In genomic region chr1:200890818-200891773, GRCh38 we compare ENCODE assay signal across 1 cellular context.
A peak's percentile ranks its signal among the peaks of the same experiment; 100 is the strongest.
TF ChIP-seq lines count a peak whose summit lies in the region.

No MANE protein-coding gene starts in this region.

TF ChIP-seq in GM12878, 131 proteins besides CTCF, POLR2A, EP300 and RAD21 (continued from another document and continues in another):
- TF ChIP-seq POLR2AphosphoS5 (IDR thresholded peaks at IDR 0.05; ENCODE audit: low read length): no peak
- no peak for TF ChIP-seq SP1 (IDR thresholded peaks at IDR 0.05; ENCODE audit: low read depth, low read length)
- TF ChIP-seq CEBPZ (IDR thresholded peaks at IDR 0.05; ENCODE audit: low read depth, low read length): no peak
- TF ChIP-seq FOXM1 (IDR thresholded peaks at IDR 0.05; ENCODE audit: low read depth, low read length): no peak
- TF ChIP-seq ZNF24 (IDR thresholded peaks at IDR 0.05): peak; percentile 98
- no peak for TF ChIP-seq ATF2 (IDR thresholded peaks at IDR 0.05; ENCODE audit: low read length)
- TF ChIP-seq MXI1 (IDR thresholded peaks at IDR 0.05; ENCODE audit: low read depth, low read length): peak; percentile 11; the same call in 1 of the 2 replicates
- 0 out of 2 replicates have a peak, but pooled peaks have one; percentile 17 for TF ChIP-seq IRF3 (IDR thresholded peaks at IDR 0.05)
- no peak for TF ChIP-seq ZBTB4 (CRISPR knock-in tag; IDR thresholded peaks at IDR 0.05)
- no peak for TF ChIP-seq PAX5 (IDR thresholded peaks at IDR 0.05; ENCODE audit: borderline replicate concordance, low read depth, low read length)
- no peak for TF ChIP-seq NFYA (IDR thresholded peaks at IDR 0.05; ENCODE audit: borderline replicate concordance, low read depth, low read length)
- no peak for TF ChIP-seq ASH2L (IDR thresholded peaks at IDR 0.05; ENCODE audit: borderline replicate concordance, low read depth)
- no peak for TF ChIP-seq CBFB (IDR thresholded peaks at IDR 0.05; ENCODE audit: low read depth)
- TF ChIP-seq NFXL1 (IDR thresholded peaks at IDR 0.05; ENCODE audit: borderline replicate concordance): no peak
- 0 out of 2 replicates have a peak, but pooled peaks have one; percentile 5 for TF ChIP-seq YY1 (IDR thresholded peaks at IDR 0.05; ENCODE audit: low read depth, low read length)
- TF ChIP-seq ETV6 (conservative IDR thresholded peaks at IDR 0.05 in 1 of 2, IDR thresholded peaks at IDR 0.05 in 1 of 2; ENCODE audit: borderline replicate concordance in 1 of 2, low read depth in 1 of 2): no peak
- no peak; the same call in 2 of the 3 replicates for TF ChIP-seq POU2F2 (IDR thresholded peaks at IDR 0.05; ENCODE audit: borderline replicate concordance, low read depth, low read length)
- peak; percentile 24 for TF ChIP-seq SKIL (IDR thresholded peaks at IDR 0.05; ENCODE audit: low read depth, poor library complexity, severe bottlenecking)
- TF ChIP-seq BCL11A (IDR thresholded peaks at IDR 0.05; ENCODE audit: low read depth, low read length): no peak
- TF ChIP-seq ZZZ3 (IDR thresholded peaks at IDR 0.05; ENCODE audit: control insufficient read depth, insufficient read length, low read depth): no peak
- TF ChIP-seq YBX1 (IDR thresholded peaks at IDR 0.05): no peak
- TF ChIP-seq USF1 (IDR thresholded peaks at IDR 0.05; ENCODE audit: borderline replicate concordance, extremely low read length, insufficient read depth, low read depth, low read length): no peak
- TF ChIP-seq SUZ12 (IDR thresholded peaks at IDR 0.05; ENCODE audit: unreplicated experiment): no peak
- peak; percentile 80 for TF ChIP-seq GATAD2B (conservative IDR thresholded peaks at IDR 0.05; ENCODE audit: low read depth)
- no peak for TF ChIP-seq BMI1 (IDR thresholded peaks at IDR 0.05; ENCODE audit: borderline replicate concordance)
- no peak for TF ChIP-seq PBX3 (IDR thresholded peaks at IDR 0.05; ENCODE audit: insufficient replicate concordance, low read depth, low read length)
- TF ChIP-seq RBBP5 (conservative IDR thresholded peaks at IDR 0.05): no peak
- no peak for TF ChIP-seq IRF4 (IDR thresholded peaks at IDR 0.05; ENCODE audit: low read depth, low read length)
- TF ChIP-seq HCFC1 (IDR thresholded peaks at IDR 0.05; ENCODE audit: low read length): no peak; the same call in 1 of the 2 replicates
- no peak for TF ChIP-seq USF2 (IDR thresholded peaks at IDR 0.05; ENCODE audit: borderline replicate concordance, low read depth, low read length)
- TF ChIP-seq HDGF (IDR thresholded peaks at IDR 0.05): no peak
- no peak for TF ChIP-seq HDAC6 (IDR thresholded peaks at IDR 0.05; ENCODE audit: unreplicated experiment)
- TF ChIP-seq STAT1 (conservative IDR thresholded peaks at IDR 0.05): peak; percentile 88; the same call in 1 of the 2 replicates
- peak; percentile 21; the same call in 1 of the 2 replicates for TF ChIP-seq NKRF (conservative IDR thresholded peaks at IDR 0.05)
- TF ChIP-seq ELK1 (IDR thresholded peaks at IDR 0.05; ENCODE audit: low read depth, low read length): no peak
- peak; percentile 97 for TF ChIP-seq FOXK2 (IDR thresholded peaks at IDR 0.05)
- peak; percentile 36; the same call in 1 of the 2 replicates for TF ChIP-seq ZNF207 (IDR thresholded peaks at IDR 0.05; ENCODE audit: borderline replicate concordance)
- TF ChIP-seq NFIC (IDR thresholded peaks at IDR 0.05; ENCODE audit: low read depth, low read length): no peak
- no peak for TF ChIP-seq ESRRA (IDR thresholded peaks at IDR 0.05; ENCODE audit: low read length)
- TF ChIP-seq SREBF2 (IDR thresholded peaks at IDR 0.05; ENCODE audit: low read length): no peak
- peak; percentile 85; the same call in 1 of the 2 replicates for TF ChIP-seq RB1 (IDR thresholded peaks at IDR 0.05; ENCODE audit: borderline replicate concordance)
- no peak for TF ChIP-seq SUPT20H (IDR thresholded peaks at IDR 0.05; ENCODE audit: borderline replicate concordance, control insufficient read depth, low read depth, low read length)
- TF ChIP-seq RCOR1 (conservative IDR thresholded peaks at IDR 0.05; ENCODE audit: low read depth, low read length): no peak
- TF ChIP-seq DPF2 (IDR thresholded peaks at IDR 0.05): peak; percentile 37; the same call in 1 of the 2 replicates
